Comparison of ENCODE assay signal across 11 cellular contexts in the genomic region with DNA sequence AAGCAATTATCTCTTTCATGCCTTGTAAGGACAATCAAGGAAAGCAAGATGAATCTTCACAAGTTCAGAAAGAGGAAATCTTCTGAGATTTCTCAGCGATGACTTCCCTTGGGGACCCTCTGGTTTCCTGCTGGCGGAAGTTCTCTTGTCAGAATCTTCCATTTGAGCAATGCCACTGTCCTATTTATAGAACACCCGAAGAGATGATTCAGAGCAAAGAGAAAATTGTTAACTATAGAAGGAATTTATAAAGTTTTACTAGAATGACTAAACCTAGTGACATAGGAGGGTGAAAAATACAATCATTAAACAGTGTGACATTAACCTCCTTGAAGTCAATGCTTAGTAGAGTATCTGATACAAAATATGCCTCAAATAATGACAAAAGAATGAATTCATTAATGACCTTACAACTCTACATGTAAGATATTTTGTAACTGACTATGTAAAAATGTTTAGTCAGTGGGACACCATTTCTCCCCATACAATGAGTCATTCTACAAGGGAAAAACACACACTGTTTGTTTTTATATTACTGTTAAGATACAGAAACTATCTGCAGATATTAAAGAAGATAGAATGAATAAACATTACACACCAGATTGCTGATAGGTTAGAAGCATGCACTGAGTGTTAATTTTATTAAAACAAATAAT.
DNase-seq lines count a peak whose midpoint lies in the region; ATAC-seq and TF ChIP-seq lines count a peak whose summit lies in the region.
"Had no signal": no experiment of that assay in that cellular context is flagged by ENCODE, and none has a peak within 500 bp of the region (broad histone marks: within the 10 kb centered on the region; RNA-seq: fewer than 3 reads in every experiment).

No MANE protein-coding gene starts in this region.

- H3K27ac Mint-ChIP-seq in chondrocyte (ENCODE audit: unreplicated experiment) (peak overlapping the region; percentile 5), T-cell (no peak overlapping the region)
- H3K27ac Mint-ChIP-seq: activated CD4-positive, alpha-beta memory T cell treated with anti-CD3 and anti-CD28 coated beads for 36 hours had no signal

- peaks cover 5% of the 10 kb centered on the region for H3K9me3 Mint-ChIP-seq in chondrocyte (ENCODE audit: low read depth)
- peaks cover 2 to 11% (median 4%) of the 10 kb centered on the region in 3 donors for H3K9me3 Mint-ChIP-seq in T-cell
- H3K9me3 Mint-ChIP-seq: activated CD4-positive, alpha-beta memory T cell treated with anti-CD3 and anti-CD28 coated beads for 36 hours had no signal

- H3K4me3 Mint-ChIP-seq in chondrocyte (ENCODE audit: unreplicated experiment) (no peak overlapping the region), T-cell (no peak overlapping the region)
- H3K4me3 Mint-ChIP-seq: activated CD4-positive, alpha-beta memory T cell treated with anti-CD3 and anti-CD28 coated beads for 36 hours had no signal

- H3K36me3 Mint-ChIP-seq in chondrocyte (ENCODE audit: low read depth) (no peaks in the 10 kb centered on the region), T-cell (no peaks in the 10 kb centered on the region)
- H3K36me3 Mint-ChIP-seq: activated CD4-positive, alpha-beta memory T cell treated with anti-CD3 and anti-CD28 coated beads for 36 hours had no signal

- H3K27me3 Mint-ChIP-seq in chondrocyte (ENCODE audit: low read depth) (no peaks in the 10 kb centered on the region), T-cell (no peaks in the 10 kb centered on the region)
- H3K27me3 Mint-ChIP-seq: activated CD4-positive, alpha-beta memory T cell treated with anti-CD3 and anti-CD28 coated beads for 36 hours had no signal

- peaks cover 8% of the 10 kb centered on the region for H3K4me1 Mint-ChIP-seq in chondrocyte (ENCODE audit: low read depth)
- H3K4me1 Mint-ChIP-seq in T-cell, result no peaks in the 10 kb centered on the region

- CTCF ChIA-PET in T-cell (lab: Charles Lee), result no interaction called here

- TF ChIP-seq CTCF in chondrocyte (IDR thresholded peaks at IDR 0.05), result no peak

- ATAC-seq in GM18517 (IDR thresholded peaks at IDR 0.05; ENCODE audit: unreplicated experiment), result peak; percentile 87
- ATAC-seq in HG03575 (IDR thresholded peaks at IDR 0.05; ENCODE audit: extremely low read depth, insufficient number of reproducible peaks, low FRiP score, unreplicated experiment), result peak; percentile 69
- ATAC-seq in T-cell (replicated peaks in 1 of 4), result no peak
- no peak for ATAC-seq in GM19455 (IDR thresholded peaks at IDR 0.05; ENCODE audit: unreplicated experiment)
- ATAC-seq: Panc1 had no signal

- POLR2A ChIA-PET in T-cell (lab: Charles Lee), result no interaction called here

- peak; percentile 13 for DNase-seq in H4 (ENCODE audit: low spot score)
- DNase-seq in chondrocyte (ENCODE audit: low spot score), result no peak
- DNase-seq in T-cell, result no peak
- no peak for DNase-seq in NCI-H524 treated with DMSO at 0.1 percent for 48 hours (lab: John Stamatoyannopoulos, UW)
- no peak for DNase-seq in activated CD4-positive, CD25-positive, alpha-beta regulatory T cell treated with anti-CD3 and anti-CD28 coated beads, Interleukin-2, amount 50 U/mL, for 72 hours
- DNase-seq: activated CD4-positive, alpha-beta memory T cell treated with anti-CD3 and anti-CD28 coated beads for 36 hours; mesendoderm had no signal

Comparison
In these comparisons a context has a peak if more than half of its experiments do, and no peak if none do; other contexts are left out.
1. ATAC-seq: peak in GM18517 (single experiment) and HG03575 (single experiment); none in T-cell (0 of 4) and GM19455 (single experiment).